In the genomic region with DNA sequence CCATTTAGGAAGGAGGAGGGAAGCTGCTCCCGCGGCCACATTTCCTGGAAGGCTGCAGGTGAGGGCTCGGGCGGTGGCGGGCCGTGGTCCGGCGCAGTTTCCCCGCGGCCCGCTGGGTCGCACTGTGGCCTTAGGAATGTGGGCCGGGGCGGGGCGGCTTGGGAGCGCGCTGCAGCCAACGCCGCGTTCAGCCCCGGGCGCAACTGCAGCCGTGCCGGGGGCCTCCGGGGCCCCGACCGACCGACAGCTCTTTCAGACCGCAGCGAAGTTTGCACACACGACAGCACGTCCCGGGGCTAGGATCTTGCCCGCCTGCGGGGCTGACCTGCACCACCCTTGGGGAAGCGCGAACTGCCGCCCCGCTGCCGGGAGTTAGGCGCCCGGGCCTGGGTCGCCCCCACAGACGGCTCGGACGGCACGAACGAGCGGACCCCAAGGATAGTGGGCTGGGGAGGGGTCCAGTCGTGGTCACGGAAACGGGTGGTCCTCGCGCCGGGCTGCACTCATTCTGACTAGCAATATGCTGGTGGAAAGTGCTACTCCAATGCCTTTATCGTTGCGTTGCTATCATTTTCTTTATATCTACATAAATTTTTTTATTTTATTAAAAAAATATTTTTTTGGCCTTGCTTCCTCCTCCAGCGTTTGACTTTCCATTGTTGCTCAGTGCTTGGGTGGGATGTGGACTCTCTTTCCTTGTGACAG, we compare ENCODE assay signal across 9 cellular contexts.
DNase-seq lines count a peak whose midpoint lies in the region; ATAC-seq and TF ChIP-seq lines count a peak whose summit lies in the region.
"Had no signal": no experiment of that assay in that cellular context is flagged by ENCODE, and none has a peak within 500 bp of the region (broad histone marks: within the 10 kb centered on the region; RNA-seq: fewer than 3 reads in every experiment).

No MANE protein-coding gene starts in this region.

- TF ChIP-seq CTCF in colonic mucosa (IDR thresholded peaks at IDR 0.05), result peak; percentile 81

- H3K36me3 ChIP-seq in colonic mucosa, result no peaks in the 10 kb centered on the region

- peak overlapping the region; percentile 61 for H3K4me3 ChIP-seq in colonic mucosa

- intact Hi-C loops in colonic mucosa (cut with DNase I), result loop anchor here (2.0 kb wide), 1 partner anchor 290 kb away; no protein-coding TSS in a partner anchor

- H3K27me3 ChIP-seq in colonic mucosa, result no peaks in the 10 kb centered on the region
- no peaks in the 10 kb centered on the region for H3K27me3 ChIP-seq in layer of hippocampus (ENCODE audit: control insufficient read depth, insufficient read depth, low read length)

- H3K27ac ChIP-seq in colonic mucosa (peak overlapping the region; percentile 76), layer of hippocampus (ENCODE audit: low read depth, low read length) (peak overlapping the region; percentile 35)

- H3K9ac ChIP-seq in colonic mucosa (ENCODE audit: low read depth in 2 of 2, low read length in 2 of 2), result peak overlapping the region; percentile 73 to 87

- H3K4me1 ChIP-seq in colonic mucosa, result peaks cover 4% of the 10 kb centered on the region

- DNase-seq in NCI-H1436 (lab: John Stamatoyannopoulos, UW) (peak; percentile 39), NCI-H1436 treated with DMSO at 0.1 percent for 48 hours (lab: John Stamatoyannopoulos, UW) (no peak), NCI-H2196 (lab: John Stamatoyannopoulos, UW; ENCODE audit: unreplicated experiment) (peak; percentile 67), colonic mucosa (peak; percentile 83)
- DNase-seq in activated CD4-positive, alpha-beta T cell treated with anti-CD3 and anti-CD28 coated beads for 4 hours, result peak; percentile 52 to 62
- DNase-seq in stimulated activated CD4-positive, alpha-beta T cell treated with anti-CD3 and anti-CD28 coated beads, Interleukin-15, amount 100 ng/mL, for 1 hour (ENCODE audit: low read depth in 1 of 2, low spot score in 1 of 2), result peak; percentile 30 to 61
- DNase-seq: DND-41 had no signal

- H3K9me3 ChIP-seq in colonic mucosa, result no peaks in the 10 kb centered on the region

- no peak for ATAC-seq in GM18511 (IDR thresholded peaks at IDR 0.05; ENCODE audit: unreplicated experiment)
